14 cellular contexts compared by ENCODE assay signal in the genomic region with DNA sequence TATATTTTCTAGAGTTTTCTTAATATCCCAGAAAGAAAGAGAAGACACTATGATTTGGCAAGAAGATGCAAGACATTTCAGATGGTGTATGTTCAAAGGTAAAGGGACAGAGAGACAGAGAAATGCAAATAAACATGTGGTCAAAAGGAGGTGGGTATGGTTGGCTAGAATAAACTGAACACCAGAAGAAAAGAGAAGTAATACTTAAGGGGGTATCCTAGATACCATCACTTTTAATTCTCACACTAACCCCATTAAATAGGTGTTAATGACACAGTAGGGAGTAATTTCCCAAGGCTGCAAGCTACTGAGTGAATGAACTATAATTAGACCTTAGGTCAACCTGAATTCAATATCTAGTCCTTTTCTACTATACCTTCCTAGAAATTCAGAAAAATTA.
DNase-seq lines count a peak whose midpoint lies in the region; ATAC-seq and FAIRE-seq lines count a peak whose summit lies in the region.
"Had no signal": no experiment of that assay in that cellular context is flagged by ENCODE, and none has a peak within 500 bp of the region (broad histone marks: within the 10 kb centered on the region; RNA-seq: fewer than 3 reads in every experiment).

No MANE protein-coding gene starts in this region.

- CTCF ChIA-PET in activated CD8-positive, alpha-beta T cell treated with anti-CD3 and anti-CD28 coated beads, Interleukin-2, amount 10 ng/mL, durations not matched to agents 7 days and 5 days (lab: Charles Lee), result no interaction called here

- FAIRE-seq in GM18507 (lab: Jason Lieb, UNC), result peak; percentile 86

- H3K36me3 Mint-ChIP-seq in activated CD8-positive, alpha-beta T cell treated with anti-CD3 and anti-CD28 coated beads, Interleukin-2, amount 10 ng/mL, durations not matched to agents 7 days and 5 days (ENCODE audit: low read depth), result peaks cover 26% of the 10 kb centered on the region

- peak; percentile 99 for ATAC-seq in GM19463 (IDR thresholded peaks at IDR 0.05; ENCODE audit: unreplicated experiment)
- ATAC-seq in HG02852 (IDR thresholded peaks at IDR 0.05; ENCODE audit: unreplicated experiment), result peak; percentile 99
- peak; percentile 97 for ATAC-seq in HG03457 (IDR thresholded peaks at IDR 0.05; ENCODE audit: unreplicated experiment)
- no peak for ATAC-seq in activated CD8-positive, alpha-beta T cell treated with anti-CD3 and anti-CD28 coated beads, Interleukin-2, amount 10 ng/mL, durations not matched to agents 7 days and 5 days

- POLR2A ChIA-PET in activated CD8-positive, alpha-beta T cell treated with anti-CD3 and anti-CD28 coated beads, Interleukin-2, amount 10 ng/mL, durations not matched to agents 7 days and 5 days (lab: Charles Lee), result no interaction called here

- no peak overlapping the region for H3K4me3 Mint-ChIP-seq in activated CD8-positive, alpha-beta T cell treated with anti-CD3 and anti-CD28 coated beads, Interleukin-2, amount 10 ng/mL, durations not matched to agents 7 days and 5 days
- H3K4me3 Mint-ChIP-seq: HFFc6 had no signal

- H3K27me3 Mint-ChIP-seq in activated CD8-positive, alpha-beta T cell treated with anti-CD3 and anti-CD28 coated beads, Interleukin-2, amount 10 ng/mL, durations not matched to agents 7 days and 5 days (ENCODE audit: low read depth), result no peaks in the 10 kb centered on the region

- no peaks in the 10 kb centered on the region for H3K9me3 Mint-ChIP-seq in activated CD8-positive, alpha-beta T cell treated with anti-CD3 and anti-CD28 coated beads, Interleukin-2, amount 10 ng/mL, durations not matched to agents 7 days and 5 days (ENCODE audit: insufficient read depth)
- H3K9me3 Mint-ChIP-seq: HFFc6 had no signal

- DNase-seq in GM18507 (ENCODE audit: extremely low spot score, insufficient read length, low read depth), result peak; percentile 26
- DNase-seq in GF-D8 (lab: John Stamatoyannopoulos, UW), result no peak
- DNase-seq in activated CD8-positive, alpha-beta T cell treated with anti-CD3 and anti-CD28 coated beads, Interleukin-2, amount 10 ng/mL, durations not matched to agents 7 days and 5 days, result no peak
- DNase-seq in central memory CD4-positive, alpha-beta T cell, result no peak
- no peak for DNase-seq in EL
- DNase-seq: activated CD4-positive, alpha-beta T cell treated with anti-CD3 and anti-CD28 coated beads for 4 hours; activated gamma-delta T cell; caudate nucleus; HFFc6; NCI-H748 treated with DMSO at 0.1 percent for 48 hours; substantia nigra had no signal

- no peaks in the 10 kb centered on the region for H3K4me1 Mint-ChIP-seq in activated CD8-positive, alpha-beta T cell treated with anti-CD3 and anti-CD28 coated beads, Interleukin-2, amount 10 ng/mL, durations not matched to agents 7 days and 5 days (ENCODE audit: low read depth)

- no peak overlapping the region for H3K27ac Mint-ChIP-seq in activated CD8-positive, alpha-beta T cell treated with anti-CD3 and anti-CD28 coated beads, Interleukin-2, amount 10 ng/mL, durations not matched to agents 7 days and 5 days
- H3K27ac Mint-ChIP-seq: HFFc6 had no signal
